Comparison of ENCODE assay signal across 1 cellular context in genomic region chr9:92659601-92660000, GRCh38.
TF ChIP-seq lines count a peak whose summit lies in the region.

No MANE protein-coding gene starts in this region.

TF ChIP-seq in WTC11, 78 proteins besides CTCF, POLR2A, EP300 and RAD21 (continued from another document):
- TF ChIP-seq, protein P1, sequence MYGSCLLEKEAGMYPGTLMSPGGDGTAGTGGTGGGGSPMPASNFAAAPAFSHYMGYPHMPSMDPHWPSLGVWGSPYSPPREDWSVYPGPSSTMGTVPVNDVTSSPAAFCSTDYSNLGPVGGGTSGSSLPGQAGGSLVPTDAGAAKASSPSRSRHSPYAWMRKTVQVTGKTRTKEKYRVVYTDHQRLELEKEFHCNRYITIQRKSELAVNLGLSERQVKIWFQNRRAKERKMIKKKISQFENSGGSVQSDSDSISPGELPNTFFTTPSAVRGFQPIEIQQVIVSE (CRISPR knock-in tag; IDR thresholded peaks at IDR 0.05; ENCODE audit: borderline replicate concordance), result no peak
